ENCODE assay signal across 23 cellular contexts in the genomic region with DNA sequence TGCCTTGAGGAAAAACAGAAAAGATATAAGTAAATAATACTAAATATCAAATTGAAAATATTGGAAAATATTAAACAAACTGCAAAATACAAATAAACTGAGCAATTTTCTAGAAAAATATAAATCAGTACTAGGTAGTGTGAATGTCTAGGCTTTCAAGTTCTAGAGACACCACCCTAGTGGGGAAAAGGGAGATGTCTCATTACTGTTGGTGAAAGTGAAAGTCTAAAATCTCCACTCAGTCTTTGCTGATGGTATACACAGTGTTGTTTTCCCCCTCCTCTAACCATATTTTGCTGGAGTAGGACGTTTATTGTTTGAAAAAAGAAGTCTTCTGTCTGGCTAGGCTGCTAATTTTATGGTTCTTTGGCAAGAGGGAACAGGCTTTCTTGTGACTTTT.
DNase-seq lines count a peak whose midpoint lies in the region; ATAC-seq, FAIRE-seq and TF ChIP-seq lines count a peak whose summit lies in the region.
"Had no signal": no experiment of that assay in that cellular context is flagged by ENCODE, and none has a peak within 500 bp of the region (broad histone marks: within the 10 kb centered on the region; RNA-seq: fewer than 3 reads in every experiment).

No MANE protein-coding gene starts in this region.

- H3K4me2 ChIP-seq in HepG2 (ENCODE audit: low read depth, low read length), result peak overlapping the region; percentile 27; the same call in 1 of the 2 replicates

- POLR2A ChIA-PET in HepG2 (lab: Yijun Ruan, JAX), result no interaction called here

- ATAC-seq in HepG2 (peak; percentile 62; the same call in 2 of the 3 replicates), right lobe of liver (no peak), left ventricle myocardium superior (no peak), GM19452 (IDR thresholded peaks at IDR 0.05; ENCODE audit: unreplicated experiment) (no peak)
- ATAC-seq: activated T-cell treated with anti-CD3 and anti-CD28 coated beads, Interleukin-2, amount 50 U/mL, for 4 hours; naive thymus-derived CD4-positive, alpha-beta T cell; stimulated activated memory B cell treated with anti-CD40 and anti-IgM and Interleukin-4, amounts not matched to agents 10 μg/mL and 1 μg/mL and 100 μg/mL, for 72 hours had no signal

- no peak for TF ChIP-seq RAD21 in HepG2 (CRISPR knock-in tag; IDR thresholded peaks at IDR 0.05)

- H2AFZ ChIP-seq in HepG2 (ENCODE audit: low read length), result peak overlapping the region; percentile 16

- BruUV-seq in HepG2 (replicated peaks; lab: Mats Ljungman, UMichigan), result no TSS peak

- WGBS in HepG2 (ENCODE audit: low lambda C conversion rate), result 0% methylated on average over 1 of the region's 1 CpG
- 0% methylated on average over 1 of the region's 1 CpG for WGBS in right lobe of liver (ENCODE audit: insufficient coverage, low coverage, low lambda C conversion rate, missing lambda C conversion rate)

- FAIRE-seq in HepG2 (lab: Jason Lieb, UNC), result no peak
- FAIRE-seq: GM12892 had no signal

- no peaks in the 10 kb centered on the region for H4K20me1 ChIP-seq in HepG2 (ENCODE audit: insufficient read depth, low read length)

- DNase-seq in HepG2 (ENCODE audit: low spot score) (no peak), right lobe of liver (no peak), LHCN-M2 (ENCODE audit: low read depth) (peak; percentile 19), amniotic epithelial cell (ENCODE audit: low read depth) (peak; percentile 11), D341Med (ENCODE audit: low spot score) (no peak), left ventricle myocardium superior (no peak)
- no peak for DNase-seq in activated CD4-positive, alpha-beta T cell treated with anti-CD3 and anti-CD28 coated beads, Interleukin-2, amount 50 U/mL, for 48 hours
- DNase-seq: activated CD4-positive, CD25-positive, alpha-beta regulatory T cell treated with anti-CD3 and anti-CD28 coated beads, Interleukin-2, amount 50 U/mL, for 72 hours; activated CD8-positive, alpha-beta memory T cell treated with anti-CD3 and anti-CD28 coated beads for 24 hours; activated naive CD4-positive, alpha-beta T cell treated with anti-CD3 and anti-CD28 coated beads, Interleukin-2, amount 10 ng/mL, durations not matched to agents 7 days and 5 days; activated T-cell treated with anti-CD3 and anti-CD28 coated beads, Interleukin-2, amount 50 U/mL, for 4 hours; aorta; central memory CD4-positive, alpha-beta T cell; KG1; mesenchymal stem cell; naive thymus-derived CD4-positive, alpha-beta T cell; NCI-H187; NCI-H446; stimulated activated CD4-positive, alpha-beta T cell treated with anti-CD3 and anti-CD28 coated beads, Interleukin-1b, Interleukin-23, amount 100 ng/mL, for 48 hours; SW 1271 had no signal

- H3K9me3 ChIP-seq in HepG2 (ENCODE audit: low read length) (peaks cover 11% of the 10 kb centered on the region; the same call in 1 of the 2 replicates), right lobe of liver (no peaks in the 10 kb centered on the region)

- no peaks in the 10 kb centered on the region for H3K4me1 ChIP-seq in HepG2 (ENCODE audit: insufficient read depth, low read length)
- H3K4me1 ChIP-seq in right lobe of liver, result no peaks in the 10 kb centered on the region

- H3K79me2 ChIP-seq in HepG2 (ENCODE audit: insufficient read depth, low read length), result no peaks in the 10 kb centered on the region

- no peak overlapping the region for H3K27ac ChIP-seq in HepG2 (ENCODE audit: extremely low read length, insufficient read depth, low read length)
- H3K27ac ChIP-seq in right lobe of liver, result no peak overlapping the region

- CTCF ChIA-PET in HepG2 (lab: Yijun Ruan, JAX; ENCODE audit: low intra/inter-chr PET ratio, low total read pairs), result no interaction called here

- TF ChIP-seq CTCF in HepG2 (CRISPR knock-in tag; IDR thresholded peaks at IDR 0.05) (no peak), right lobe of liver (IDR thresholded peaks at IDR 0.05) (no peak)

- in situ Hi-C loops in HepG2 (cut with HindIII; ENCODE audit: extremely low pct_ligation_motif_present, low pct_unique_long_range_greater_than_20kb), result no loop called here

- TF ChIP-seq EP300 in HepG2 (IDR thresholded peaks at IDR 0.05; ENCODE audit: low read depth in 2 of 2, low read length in 2 of 2) (no peak), HepG2 (CRISPR knock-in tag; IDR thresholded peaks at IDR 0.05; ENCODE audit: borderline replicate concordance) (no peak)

- intact Hi-C loops in HepG2 (cut with micrococcal nuclease; ENCODE audit: unreplicated experiment), result no loop called here
- intact Hi-C loops in right lobe of liver (cut with DNase I), result no loop called here
- intact Hi-C loops in left ventricle myocardium superior (cut with micrococcal nuclease), result no loop called here

- no peak for TF ChIP-seq POLR2A in HepG2 (IDR thresholded peaks at IDR 0.05; ENCODE audit: insufficient read depth in 1 of 2, low read depth in 2 of 2, low read length in 2 of 2)
- no peak for TF ChIP-seq POLR2A in right lobe of liver (IDR thresholded peaks at IDR 0.05)

- H3K4me3 ChIP-seq in HepG2 (replicated peaks in 1 of 3; ENCODE audit: insufficient read depth in 1 of 3, low read depth in 2 of 3, low read length in 3 of 3) (no peak overlapping the region), right lobe of liver (no peak overlapping the region)

- H3K36me3 ChIP-seq in HepG2 (replicated peaks in 1 of 2; ENCODE audit: control insufficient read depth in 1 of 2, insufficient read depth in 2 of 2, low read length in 2 of 2), result no peaks in the 10 kb centered on the region
- H3K36me3 ChIP-seq in right lobe of liver, result no peaks in the 10 kb centered on the region

- H3K27me3 ChIP-seq in HepG2 (ENCODE audit: control insufficient read depth in 1 of 2, insufficient read depth in 2 of 2, low read length in 2 of 2) (no peaks in the 10 kb centered on the region), right lobe of liver (no peaks in the 10 kb centered on the region)

- no peak overlapping the region for H3K9ac ChIP-seq in HepG2 (ENCODE audit: insufficient read depth, low read depth, low read length)

TF ChIP-seq in HepG2, 621 proteins besides CTCF, POLR2A, EP300 and RAD21:
- TF ChIP-seq TOE1 (CRISPR knock-in tag; IDR thresholded peaks at IDR 0.05) (no peak), SCMH1 (CRISPR knock-in tag; IDR thresholded peaks at IDR 0.05; ENCODE audit: borderline replicate concordance) (no peak), HOXA9 (CRISPR knock-in tag; IDR thresholded peaks at IDR 0.05; ENCODE audit: borderline replicate concordance) (no peak), ZNF337 (CRISPR knock-in tag; IDR thresholded peaks at IDR 0.05; ENCODE audit: borderline replicate concordance, low read depth) (no peak), ATRX (CRISPR knock-in tag; IDR thresholded peaks at IDR 0.05; ENCODE audit: borderline replicate concordance) (no peak), NFIB (CRISPR knock-in tag; IDR thresholded peaks at IDR 0.05; ENCODE audit: borderline replicate concordance) (no peak), ZNF333 (CRISPR knock-in tag; IDR thresholded peaks at IDR 0.05; ENCODE audit: borderline replicate concordance) (no peak), NR3C1 (CRISPR knock-in tag; IDR thresholded peaks at IDR 0.05) (no peak), YY1 (IDR thresholded peaks at IDR 0.05; ENCODE audit: insufficient read depth, insufficient replicate concordance, low read depth, low read length) (no peak), EZH2 (conservative IDR thresholded peaks at IDR 0.05; ENCODE audit: low read depth, low read length) (no peak), ZNF761 (CRISPR knock-in tag; conservative IDR thresholded peaks at IDR 0.05) (no peak), POGZ (CRISPR knock-in tag; IDR thresholded peaks at IDR 0.05) (no peak), ZNF678 (CRISPR knock-in tag; IDR thresholded peaks at IDR 0.05) (no peak), RXRB (CRISPR knock-in tag; IDR thresholded peaks at IDR 0.05; ENCODE audit: borderline replicate concordance) (no peak), ZNF556 (CRISPR knock-in tag; IDR thresholded peaks at IDR 0.05; ENCODE audit: borderline replicate concordance) (no peak), ZNF350 (CRISPR knock-in tag; IDR thresholded peaks at IDR 0.05; ENCODE audit: borderline replicate concordance, low read depth) (no peak)
- TF ChIP-seq, protein P1, sequence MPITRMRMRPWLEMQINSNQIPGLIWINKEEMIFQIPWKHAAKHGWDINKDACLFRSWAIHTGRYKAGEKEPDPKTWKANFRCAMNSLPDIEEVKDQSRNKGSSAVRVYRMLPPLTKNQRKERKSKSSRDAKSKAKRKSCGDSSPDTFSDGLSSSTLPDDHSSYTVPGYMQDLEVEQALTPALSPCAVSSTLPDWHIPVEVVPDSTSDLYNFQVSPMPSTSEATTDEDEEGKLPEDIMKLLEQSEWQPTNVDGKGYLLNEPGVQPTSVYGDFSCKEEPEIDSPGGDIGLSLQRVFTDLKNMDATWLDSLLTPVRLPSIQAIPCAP (CRISPR knock-in tag; IDR thresholded peaks at IDR 0.05; ENCODE audit: low read depth), result no peak
- TF ChIP-seq, protein P2, sequence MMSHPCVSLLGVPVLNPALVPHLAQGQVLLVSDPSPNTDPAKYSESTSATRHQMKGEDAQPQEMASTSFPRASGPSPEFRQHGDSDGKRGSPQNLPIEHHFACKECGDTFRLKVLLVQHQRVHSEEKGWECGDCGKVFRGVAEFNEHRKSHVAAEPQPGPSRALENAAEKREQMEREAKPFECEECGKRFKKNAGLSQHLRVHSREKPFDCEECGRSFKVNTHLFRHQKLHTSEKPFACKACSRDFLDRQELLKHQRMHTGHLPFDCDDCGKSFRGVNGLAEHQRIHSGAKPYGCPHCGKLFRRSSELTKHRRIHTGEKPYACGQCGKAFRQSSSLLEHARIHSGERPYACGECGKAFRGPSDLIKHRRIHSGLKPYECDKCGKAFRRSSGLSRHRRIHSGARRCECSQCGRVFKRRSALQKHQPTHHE (CRISPR knock-in tag; IDR thresholded peaks at IDR 0.05; ENCODE audit: borderline replicate concordance), result no peak

Comparison
In these comparisons a context has a peak if more than half of its experiments do, and no peak if none do; other contexts are left out.
1. DNase-seq: peak in LHCN-M2 (single experiment) and amniotic epithelial cell (single experiment); none in HepG2 (single experiment), right lobe of liver (0 of 3), D341Med (single experiment), left ventricle myocardium superior (single experiment) and activated CD4-positive, alpha-beta T cell treated with anti-CD3 and anti-CD28 coated beads, Interleukin-2, amount 50 U/mL, for 48 hours (0 of 2).